ENCODE assay signal across 20 cellular contexts in genomic region chr2:98715812-98716451, GRCh38. TPM values are rescaled to one million over a fixed set of nuclear protein-coding genes. Genes with fewer than 3 reads are reported as not detected.
DNase-seq lines count a peak whose midpoint lies in the region; ATAC-seq and TF ChIP-seq lines count a peak whose summit lies in the region.
"Had no signal": no experiment of that assay in that cellular context is flagged by ENCODE, and none has a peak within 500 bp of the region (broad histone marks: within the 10 kb centered on the region; RNA-seq: fewer than 3 reads in every experiment).

No MANE protein-coding gene starts in this region.

- DNase-seq in activated CD4-positive, alpha-beta T cell treated with anti-CD3 and anti-CD28 coated beads for 36 hours = peak; percentile 51
- no peak for DNase-seq in activated CD4-positive, alpha-beta T cell treated with anti-CD3 and anti-CD28 coated beads, Interleukin-2, amount 50 U/mL, for 4 hours
- peak in 2 of 10 experiments; percentile 14 to 30 for DNase-seq in CD4-positive, alpha-beta T cell
- DNase-seq in activated CD8-positive, alpha-beta T cell treated with anti-CD3 and anti-CD28 coated beads for 36 hours = peak; percentile 54
- DNase-seq in memory B cell (ENCODE audit: low spot score in 2 of 2) (no peak), substantia nigra (lab: John Stamatoyannopoulos, UW) (no peak), GOT3 (lab: John Stamatoyannopoulos, UW) (no peak)
- DNase-seq: AML-193, Calu3, Karpas-422, kidney glomerular epithelial cell, NCI-H187 treated with DMSO at 0.1 percent for 48 hours, NCI-H2227 treated with DMSO at 0.1 percent for 48 hours, psoas muscle, stomach, transverse colon had no signal

- H3K9me3 ChIP-seq in CD4-positive, alpha-beta T cell (ENCODE audit: control insufficient read depth, low read length) = peaks cover 10% of the 10 kb centered on the region
- H3K9me3 ChIP-seq: neutrophil, transverse colon had no signal

- POLR2A ChIA-PET in activated CD4-positive, alpha-beta T cell treated with anti-CD3 and anti-CD28 coated beads for 36 hours (lab: Charles Lee) = no interaction called here
- POLR2A ChIA-PET in CD4-positive, alpha-beta T cell (lab: Charles Lee) = interaction anchor here (0.8 to 10.0 kb wide), 5 partner anchors 14 to 60 kb away, joined by 3 to 90 read pairs (median 3); partner anchors contain the start of gene MGAT4A
- POLR2A ChIA-PET in activated CD8-positive, alpha-beta T cell treated with anti-CD3 and anti-CD28 coated beads for 36 hours (lab: Charles Lee) = interaction anchor here (0.5 to 5.8 kb wide), 6 partner anchors 9 to 987 kb away, joined by 3 to 42 read pairs (median 4); partner anchors contain the start of gene MGAT4A

- H3K4me3 Mint-ChIP-seq in activated CD4-positive, alpha-beta T cell treated with anti-CD3 and anti-CD28 coated beads for 36 hours = peak overlapping the region; percentile 29
- H3K4me3 Mint-ChIP-seq in CD4-positive, alpha-beta T cell = peak overlapping the region; percentile 82
- H3K4me3 Mint-ChIP-seq in activated CD8-positive, alpha-beta T cell treated with anti-CD3 and anti-CD28 coated beads for 36 hours = no peak overlapping the region
- H3K4me3 Mint-ChIP-seq in memory B cell = no peak overlapping the region

- peak overlapping the region; percentile 87 for H3K27ac Mint-ChIP-seq in activated CD4-positive, alpha-beta T cell treated with anti-CD3 and anti-CD28 coated beads for 36 hours
- H3K27ac Mint-ChIP-seq in CD4-positive, alpha-beta T cell = peak overlapping the region; percentile 87
- peak overlapping the region; percentile 86 for H3K27ac Mint-ChIP-seq in activated CD8-positive, alpha-beta T cell treated with anti-CD3 and anti-CD28 coated beads for 36 hours
- H3K27ac Mint-ChIP-seq in memory B cell = peak overlapping the region; percentile 22

- ATAC-seq in activated CD4-positive, alpha-beta T cell treated with anti-CD3 and anti-CD28 coated beads for 36 hours = peak; percentile 53
- ATAC-seq in CD4-positive, alpha-beta T cell (ENCODE audit: poor library complexity) = peak; percentile 64
- ATAC-seq in activated CD8-positive, alpha-beta T cell treated with anti-CD3 and anti-CD28 coated beads for 36 hours = peak; percentile 60
- ATAC-seq in memory B cell (ENCODE audit: low read depth) (no peak), HG02759 (IDR thresholded peaks at IDR 0.05; ENCODE audit: unreplicated experiment) (no peak)
- ATAC-seq: psoas muscle, SK-N-SH treated with all-trans-retinoic acid at 6 μM for 48 hours had no signal

- H3K27ac ChIP-seq in CD4-positive, alpha-beta T cell (ENCODE audit: low read depth, low read length) = peak overlapping the region; percentile 47
- no peak overlapping the region for H3K27ac ChIP-seq in substantia nigra (ENCODE audit: low read depth, low read length, poor library complexity, severe bottlenecking)
- H3K27ac ChIP-seq: coronary artery, neutrophil, psoas muscle, stomach, transverse colon had no signal

- no peaks in the 10 kb centered on the region for H3K27me3 ChIP-seq in CD4-positive, alpha-beta T cell (ENCODE audit: control insufficient read depth, insufficient read depth, low read length)
- H3K27me3 ChIP-seq: neutrophil, stomach, transverse colon had no signal

- CTCF ChIA-PET in activated CD4-positive, alpha-beta T cell treated with anti-CD3 and anti-CD28 coated beads for 36 hours (lab: Charles Lee) = interaction anchor here (0.6 kb wide), 1 partner anchor 19 kb away, joined by 3 read pairs; no protein-coding TSS in a partner anchor
- CTCF ChIA-PET in CD4-positive, alpha-beta T cell (lab: Charles Lee) = interaction anchor here (1.4 kb wide), 1 partner anchor 14 kb away, joined by 3 read pairs; the partner anchor contains the start of gene MGAT4A
- CTCF ChIA-PET in activated CD8-positive, alpha-beta T cell treated with anti-CD3 and anti-CD28 coated beads for 36 hours (lab: Charles Lee) = interaction anchor here (0.9 to 2.3 kb wide), 3 partner anchors 13 to 67 kb away, joined by 3 to 7 read pairs (median 7); no protein-coding TSS in a partner anchor

- H3K4me1 Mint-ChIP-seq in activated CD4-positive, alpha-beta T cell treated with anti-CD3 and anti-CD28 coated beads for 36 hours = peaks cover 88% of the 10 kb centered on the region
- H3K4me1 Mint-ChIP-seq in CD4-positive, alpha-beta T cell (ENCODE audit: low read depth) = peaks cover 93% of the 10 kb centered on the region
- peaks cover 84% of the 10 kb centered on the region for H3K4me1 Mint-ChIP-seq in activated CD8-positive, alpha-beta T cell treated with anti-CD3 and anti-CD28 coated beads for 36 hours (ENCODE audit: low read depth)
- peaks cover 33% of the 10 kb centered on the region for H3K4me1 Mint-ChIP-seq in memory B cell

- H3K36me3 Mint-ChIP-seq in activated CD4-positive, alpha-beta T cell treated with anti-CD3 and anti-CD28 coated beads for 36 hours (ENCODE audit: low read depth) = peaks cover 26% of the 10 kb centered on the region
- H3K36me3 Mint-ChIP-seq in CD4-positive, alpha-beta T cell (ENCODE audit: low read depth) = peaks cover 70% of the 10 kb centered on the region
- peaks cover 42% of the 10 kb centered on the region for H3K36me3 Mint-ChIP-seq in activated CD8-positive, alpha-beta T cell treated with anti-CD3 and anti-CD28 coated beads for 36 hours (ENCODE audit: low read depth)
- H3K36me3 Mint-ChIP-seq in memory B cell = peaks cover 8% of the 10 kb centered on the region

- intact Hi-C loops in activated CD4-positive, alpha-beta T cell treated with anti-CD3 and anti-CD28 coated beads for 36 hours (cut with DNase I, micrococcal nuclease) = no loop called here
- intact Hi-C loops in CD4-positive, alpha-beta T cell (cut with DNase I, micrococcal nuclease) = no loop called here
- intact Hi-C loops in activated CD8-positive, alpha-beta T cell treated with anti-CD3 and anti-CD28 coated beads for 36 hours (cut with micrococcal nuclease) = no loop called here

- no peak for TF ChIP-seq CTCF in CD4-positive, alpha-beta T cell (IDR thresholded peaks at IDR 0.05)
- no peak for TF ChIP-seq CTCF in activated CD8-positive, alpha-beta T cell treated with anti-CD3 and anti-CD28 coated beads for 36 hours (IDR thresholded peaks at IDR 0.05)

- no peaks in the 10 kb centered on the region for H3K27me3 Mint-ChIP-seq in activated CD4-positive, alpha-beta T cell treated with anti-CD3 and anti-CD28 coated beads for 36 hours
- H3K27me3 Mint-ChIP-seq in CD4-positive, alpha-beta T cell = no peaks in the 10 kb centered on the region
- H3K27me3 Mint-ChIP-seq in activated CD8-positive, alpha-beta T cell treated with anti-CD3 and anti-CD28 coated beads for 36 hours = no peaks in the 10 kb centered on the region
- no peaks in the 10 kb centered on the region for H3K27me3 Mint-ChIP-seq in memory B cell

- peaks cover 5% of the 10 kb centered on the region for H3K9me3 Mint-ChIP-seq in activated CD4-positive, alpha-beta T cell treated with anti-CD3 and anti-CD28 coated beads for 36 hours (ENCODE audit: low read depth)
- H3K9me3 Mint-ChIP-seq in CD4-positive, alpha-beta T cell = no peaks in the 10 kb centered on the region
- H3K9me3 Mint-ChIP-seq in activated CD8-positive, alpha-beta T cell treated with anti-CD3 and anti-CD28 coated beads for 36 hours = peaks cover 8% of the 10 kb centered on the region
- H3K9me3 Mint-ChIP-seq in memory B cell = peaks cover 5% of the 10 kb centered on the region

RNA-seq across cellular contexts. Expression of gene MGAT4A, which starts 15.0 kb away (rescaled TPM):
- 10 to 100 TPM; 49.4 to 67.5 TPM for total RNA-seq in activated CD4-positive, alpha-beta T cell treated with anti-CD3 and anti-CD28 coated beads for 36 hours
- 100 to 1,000 TPM; 200 to 204 TPM for total RNA-seq in CD4-positive, alpha-beta T cell
- total RNA-seq in activated CD8-positive, alpha-beta T cell treated with anti-CD3 and anti-CD28 coated beads for 36 hours = 10 to 100 TPM; 57.6 to 59.0 TPM

Comparison
In these comparisons a context has a peak if more than half of its experiments do, and no peak if none do; other contexts are left out.
1. DNase-seq: peak in activated CD4-positive, alpha-beta T cell treated with anti-CD3 and anti-CD28 coated beads for 36 hours (single experiment) and activated CD8-positive, alpha-beta T cell treated with anti-CD3 and anti-CD28 coated beads for 36 hours (single experiment); none in activated CD4-positive, alpha-beta T cell treated with anti-CD3 and anti-CD28 coated beads, Interleukin-2, amount 50 U/mL, for 4 hours (0 of 2), memory B cell (0 of 2), substantia nigra (0 of 49) and GOT3 (single experiment).
2. ATAC-seq: peak in activated CD4-positive, alpha-beta T cell treated with anti-CD3 and anti-CD28 coated beads for 36 hours (single experiment), CD4-positive, alpha-beta T cell (single experiment) and activated CD8-positive, alpha-beta T cell treated with anti-CD3 and anti-CD28 coated beads for 36 hours (single experiment); none in memory B cell (single experiment) and HG02759 (single experiment).
3. H3K27ac Mint-ChIP-seq: peak in every context shown above with its lines; median percentile 87 in activated CD4-positive, alpha-beta T cell treated with anti-CD3 and anti-CD28 coated beads for 36 hours; 87 in CD4-positive, alpha-beta T cell; 86 in activated CD8-positive, alpha-beta T cell treated with anti-CD3 and anti-CD28 coated beads for 36 hours; 22 in memory B cell.
4. H3K4me3 Mint-ChIP-seq: peak in activated CD4-positive, alpha-beta T cell treated with anti-CD3 and anti-CD28 coated beads for 36 hours (single experiment) and CD4-positive, alpha-beta T cell (single experiment); none in activated CD8-positive, alpha-beta T cell treated with anti-CD3 and anti-CD28 coated beads for 36 hours (single experiment) and memory B cell (single experiment).